Comparison of ENCODE assay signal across 8 cellular contexts in genomic region chr9:95167998-95168397, GRCh38.
A peak's percentile ranks its signal among the peaks of the same experiment; 100 is the strongest.
DNase-seq lines count a peak whose midpoint lies in the region; ATAC-seq and TF ChIP-seq lines count a peak whose summit lies in the region.

No MANE protein-coding gene starts in this region.

- no peaks in the 10 kb centered on the region for H3K27me3 ChIP-seq in Karpas-422 (ENCODE audit: low read length)
- no peaks in the 10 kb centered on the region for H3K27me3 ChIP-seq in SU-DHL-6 (ENCODE audit: low read length)

- H2AFZ ChIP-seq in Karpas-422 (ENCODE audit: low read length), result no peak overlapping the region
- no peak overlapping the region for H2AFZ ChIP-seq in SU-DHL-6 (ENCODE audit: low read depth, low read length, severe bottlenecking)

- no peak for ATAC-seq in GM21423 (IDR thresholded peaks at IDR 0.05; ENCODE audit: unreplicated experiment)

- no peak overlapping the region for H3K27ac ChIP-seq in Karpas-422 (ENCODE audit: low read length)
- H3K27ac ChIP-seq in SU-DHL-6 (ENCODE audit: low read depth, low read length), result no peak overlapping the region

- no peaks in the 10 kb centered on the region for H3K9me3 ChIP-seq in Karpas-422 (ENCODE audit: low read length)
- no peaks in the 10 kb centered on the region for H3K9me3 ChIP-seq in SU-DHL-6 (ENCODE audit: insufficient read depth, low read length)

- H3K4me3 ChIP-seq in Karpas-422 (ENCODE audit: low read length), result no peak overlapping the region
- H3K4me3 ChIP-seq in SU-DHL-6 (ENCODE audit: insufficient read depth, low read length, poor library complexity, severe bottlenecking), result no peak overlapping the region
- no peak overlapping the region for H3K4me3 ChIP-seq in astrocyte of the cerebellum (ENCODE audit: low read depth, low read length)

- in situ Hi-C loops in astrocyte of the cerebellum (cut with HindIII; ENCODE audit: low sequenced_read_pairs), result no loop called here

- H3K9me2 ChIP-seq in Karpas-422 (replicated peaks; ENCODE audit: insufficient read depth, low read length), result no peaks in the 10 kb centered on the region
- H3K9me2 ChIP-seq in SU-DHL-6 (replicated peaks; ENCODE audit: insufficient read depth, low read length), result no peaks in the 10 kb centered on the region

- H3K4me2 ChIP-seq in Karpas-422 (ENCODE audit: low read depth, low read length, poor library complexity, severe bottlenecking) (no peak overlapping the region), SU-DHL-6 (ENCODE audit: low read depth, low read length, poor library complexity, severe bottlenecking) (no peak overlapping the region)

- H3K4me1 ChIP-seq in Karpas-422 (ENCODE audit: low read length), result peaks cover 16% of the 10 kb centered on the region

- H3K79me2 ChIP-seq in Karpas-422 (ENCODE audit: low read length), result no peaks in the 10 kb centered on the region
- H3K79me2 ChIP-seq in SU-DHL-6 (ENCODE audit: insufficient read depth, low read length), result no peaks in the 10 kb centered on the region

- DNase-seq in ELR (ENCODE audit: low read depth) (peak; percentile 92), Karpas-422 (peak; percentile 92), astrocyte of the cerebellum (ENCODE audit: low read depth) (peak; percentile 84), islet precursor cell (peak; percentile 97), hippocampal formation (lab: John Stamatoyannopoulos, UW) (no peak)
- peak; percentile 18 to 57 (median 31) for DNase-seq in stimulated activated CD4-positive, alpha-beta T cell treated with anti-CD3 and anti-CD28 coated beads, TNF-alpha, amount 100 ng/mL, for 24 hours (ENCODE audit: low read depth in 3 of 3)

- TF ChIP-seq CTCF in SU-DHL-6 (IDR thresholded peaks at IDR 0.05; ENCODE audit: insufficient read depth, low read length, poor library complexity, severe bottlenecking) (peak; percentile 65), astrocyte of the cerebellum (IDR thresholded peaks at IDR 0.05; ENCODE audit: low read depth, low read length, missing control alignments) (peak; percentile 98)

- H3K36me3 ChIP-seq in Karpas-422 (ENCODE audit: insufficient read depth, low read length), result no peaks in the 10 kb centered on the region
- 0 out of 2 replicates have a peak, but pooled peaks cover 14% of the 10 kb centered on the region for H3K36me3 ChIP-seq in SU-DHL-6 (ENCODE audit: low read length)

- no peaks in the 10 kb centered on the region for H3F3A ChIP-seq in SU-DHL-6 (ENCODE audit: insufficient read depth)

- H4K20me1 ChIP-seq in Karpas-422 (ENCODE audit: insufficient read depth, low read depth, low read length) (no peaks in the 10 kb centered on the region), SU-DHL-6 (ENCODE audit: low read depth, low read length) (no peaks in the 10 kb centered on the region)

- H3K9ac ChIP-seq in Karpas-422 (ENCODE audit: low read length), result no peak overlapping the region
- H3K9ac ChIP-seq in SU-DHL-6 (ENCODE audit: low read length), result no peak overlapping the region

Comparison
In these comparisons a context has a peak if more than half of its experiments do, and no peak if none do; other contexts are left out.
1. DNase-seq: peak in ELR (single experiment), Karpas-422 (single experiment), astrocyte of the cerebellum (single experiment), islet precursor cell (single experiment) and stimulated activated CD4-positive, alpha-beta T cell treated with anti-CD3 and anti-CD28 coated beads, TNF-alpha, amount 100 ng/mL, for 24 hours (3 of 3); none in hippocampal formation (0 of 2).